Comparison of ENCODE assay signal across 21 cellular contexts in the genomic region with DNA sequence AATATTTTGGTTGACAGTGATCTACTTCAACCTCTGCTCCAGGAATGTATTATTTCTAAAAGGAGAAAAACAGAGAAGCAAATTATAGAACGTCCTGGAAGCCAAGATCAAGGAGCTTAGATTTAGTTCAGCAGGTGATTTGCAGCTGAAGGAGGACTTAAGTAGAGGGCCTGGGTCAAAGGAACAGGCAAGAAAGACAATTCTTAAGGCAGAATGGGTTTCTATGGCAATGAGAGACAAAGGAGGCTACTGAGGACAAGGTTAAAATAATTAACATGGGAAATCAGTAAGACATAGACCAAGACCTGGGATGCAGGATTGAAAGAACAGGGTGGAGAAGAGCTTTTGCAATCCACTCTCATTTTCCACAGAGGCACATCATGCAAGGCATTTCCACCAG.
"Had no signal": no experiment of that assay in that cellular context is flagged by ENCODE, and none has a peak within 500 bp of the region (broad histone marks: within the 10 kb centered on the region; RNA-seq: fewer than 3 reads in every experiment).

No MANE protein-coding gene starts in this region.

- H3K36me3 ChIP-seq: ascending aorta, prostate gland, right atrium auricular region, spleen had no signal

- H3K4me1 ChIP-seq: foreskin keratinocyte, prostate gland had no signal

- H3K4me3 ChIP-seq: ascending aorta, prostate gland, right atrium auricular region, spleen had no signal

- H3K9me3 ChIP-seq: ascending aorta, prostate gland, right atrium auricular region, spleen had no signal

- H3K27ac ChIP-seq: ascending aorta, foreskin keratinocyte, prostate gland, right atrium auricular region, spleen had no signal

- H3K27ac Mint-ChIP-seq: activated CD4-positive, alpha-beta T cell treated with anti-CD3 and anti-CD28 coated beads, Interleukin-2, amount 10 ng/mL, durations not matched to agents 7 days and 5 days; activated CD8-positive, alpha-beta memory T cell treated with anti-CD3 and anti-CD28 coated beads, Interleukin-2, amount 10 ng/mL, durations not matched to agents 7 days and 5 days; activated CD8-positive, alpha-beta T cell treated with anti-CD3 and anti-CD28 coated beads for 36 hours; activated T-helper 1 cell treated with anti-CD3 and anti-CD28 coated beads, Interleukin-12 subunit alpha, Interleukin-12 subunit beta, Interleukin-2, Interleukin-4 antibody, amounts not matched to agents 30 ng/mL and 10 ng/mL and 1 ng/mL, durations not matched to agents 14 hours and 24 hours and 36 hours; memory B cell had no signal

- DNase-seq: activated CD4-positive, alpha-beta T cell treated with anti-CD3 and anti-CD28 coated beads, Interleukin-2, amount 10 ng/mL, durations not matched to agents 7 days and 5 days; activated CD4-positive, CD25-positive, alpha-beta regulatory T cell treated with anti-CD3 and anti-CD28 coated beads, Interleukin-2, amount 50 U/mL, for 72 hours; activated CD8-positive, alpha-beta memory T cell treated with anti-CD3 and anti-CD28 coated beads, Interleukin-2, amount 10 ng/mL, durations not matched to agents 7 days and 5 days; activated CD8-positive, alpha-beta T cell treated with anti-CD3 and anti-CD28 coated beads for 36 hours; activated gamma-delta T cell treated with Interleukin-2 at 50 U/mL for 16 hours; activated T-cell treated with anti-CD3 and anti-CD28 coated beads for 4 hours; central memory CD4-positive, alpha-beta T cell; effector memory CD4-positive, alpha-beta T cell; foreskin keratinocyte; left ventricle myocardium superior; spleen; stimulated activated CD4-positive, alpha-beta T cell treated with anti-CD3 and anti-CD28 coated beads, Interleukin-4, amount 100 ng/mL, for 24 hours; stimulated activated naive CD4-positive, alpha-beta T cell treated with Interleukin-2 at 50 U/mL for 16 hours; SW 1271; T-helper 2 cell had no signal

- H3K4me3 Mint-ChIP-seq: activated CD4-positive, alpha-beta T cell treated with anti-CD3 and anti-CD28 coated beads, Interleukin-2, amount 10 ng/mL, durations not matched to agents 7 days and 5 days; activated CD8-positive, alpha-beta memory T cell treated with anti-CD3 and anti-CD28 coated beads, Interleukin-2, amount 10 ng/mL, durations not matched to agents 7 days and 5 days; activated CD8-positive, alpha-beta T cell treated with anti-CD3 and anti-CD28 coated beads for 36 hours; activated T-helper 1 cell treated with anti-CD3 and anti-CD28 coated beads, Interleukin-12 subunit alpha, Interleukin-12 subunit beta, Interleukin-2, Interleukin-4 antibody, amounts not matched to agents 30 ng/mL and 10 ng/mL and 1 ng/mL, durations not matched to agents 14 hours and 24 hours and 36 hours; memory B cell had no signal

- H3K9me3 Mint-ChIP-seq: activated CD4-positive, alpha-beta T cell treated with anti-CD3 and anti-CD28 coated beads, Interleukin-2, amount 10 ng/mL, durations not matched to agents 7 days and 5 days; activated CD8-positive, alpha-beta T cell treated with anti-CD3 and anti-CD28 coated beads for 36 hours; activated naive CD4-positive, alpha-beta T cell treated with anti-CD3 and anti-CD28 coated beads, Interleukin-2, amount 50 U/mL, for 72 hours; activated T-helper 1 cell treated with anti-CD3 and anti-CD28 coated beads, Interleukin-12 subunit alpha, Interleukin-12 subunit beta, Interleukin-2, Interleukin-4 antibody, amounts not matched to agents 30 ng/mL and 10 ng/mL and 1 ng/mL, durations not matched to agents 14 hours and 24 hours and 36 hours; memory B cell had no signal

- H3K27me3 Mint-ChIP-seq: activated CD4-positive, alpha-beta T cell treated with anti-CD3 and anti-CD28 coated beads, Interleukin-2, amount 10 ng/mL, durations not matched to agents 7 days and 5 days; activated CD8-positive, alpha-beta memory T cell treated with anti-CD3 and anti-CD28 coated beads, Interleukin-2, amount 10 ng/mL, durations not matched to agents 7 days and 5 days; activated CD8-positive, alpha-beta T cell treated with anti-CD3 and anti-CD28 coated beads for 36 hours; memory B cell had no signal

- H3K27me3 ChIP-seq: ascending aorta, foreskin keratinocyte, right atrium auricular region, spleen had no signal

- ATAC-seq: activated CD8-positive, alpha-beta memory T cell treated with anti-CD3 and anti-CD28 coated beads, Interleukin-2, amount 10 ng/mL, durations not matched to agents 7 days and 5 days; activated CD8-positive, alpha-beta T cell treated with anti-CD3 and anti-CD28 coated beads for 36 hours; activated naive CD4-positive, alpha-beta T cell treated with anti-CD3 and anti-CD28 coated beads, Interleukin-2, amount 50 U/mL, for 72 hours; foreskin keratinocyte; left ventricle myocardium superior had no signal
